8 cellular contexts compared by ENCODE assay signal in the genomic region with DNA sequence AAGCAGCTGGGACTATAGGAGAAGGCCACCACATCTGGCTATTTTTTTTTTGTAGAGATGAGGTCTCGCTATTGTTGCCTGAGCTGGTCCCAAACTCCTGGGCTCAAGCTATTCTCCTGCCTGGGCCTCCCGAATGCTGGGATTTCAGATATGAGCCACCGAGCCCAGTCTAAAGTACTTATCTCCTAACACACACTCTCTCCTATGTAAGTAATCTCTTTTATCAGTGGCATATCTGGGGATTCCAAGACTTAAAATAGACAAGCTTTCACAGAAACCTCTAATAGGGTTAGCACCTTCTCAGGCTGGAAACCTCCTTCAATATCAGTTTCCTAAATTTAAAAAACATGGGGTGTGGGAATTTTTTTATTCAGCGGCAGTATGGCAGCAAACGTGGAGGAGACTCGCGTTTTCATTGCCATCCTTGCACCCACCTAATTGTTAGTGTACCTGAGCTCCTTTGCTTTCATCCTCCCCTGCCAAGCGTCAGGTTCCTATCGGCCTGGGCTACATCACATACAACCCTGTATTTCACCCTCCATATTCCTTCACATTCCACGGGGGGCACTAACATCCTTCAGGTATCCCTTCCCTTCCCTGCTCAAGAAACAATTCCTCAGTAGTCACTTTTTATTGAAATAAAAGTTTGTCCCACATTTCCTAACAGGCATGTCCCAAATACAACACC.
DNase-seq lines count a peak whose midpoint lies in the region; ATAC-seq and TF ChIP-seq lines count a peak whose summit lies in the region.

No MANE protein-coding gene starts in this region.

- H3K9ac ChIP-seq in ES-I3 (ENCODE audit: low read depth, low read length), result peak overlapping the region; percentile 84

- intact Hi-C loops in dendritic cell treated with granulocyte-macrophage colony-stimulating factor and Interleukin-4, amounts not matched to agents 40 ng/mL and 50 ng/mL, for 4 days (cut with micrococcal nuclease), result no loop called here

- H3K9me3 Mint-ChIP-seq in dendritic cell treated with granulocyte-macrophage colony-stimulating factor and Interleukin-4, amounts not matched to agents 40 ng/mL and 50 ng/mL, for 4 days, result no peaks in the 10 kb centered on the region
- H3K9me3 Mint-ChIP-seq in nephron, result no peaks in the 10 kb centered on the region

- peaks cover 26% of the 10 kb centered on the region for H3K27me3 Mint-ChIP-seq in dendritic cell treated with granulocyte-macrophage colony-stimulating factor and Interleukin-4, amounts not matched to agents 40 ng/mL and 50 ng/mL, for 4 days
- H3K27me3 Mint-ChIP-seq in nephron (ENCODE audit: low read depth), result no peaks in the 10 kb centered on the region

- peak overlapping the region; percentile 82 for H3K4me3 Mint-ChIP-seq in dendritic cell treated with granulocyte-macrophage colony-stimulating factor and Interleukin-4, amounts not matched to agents 40 ng/mL and 50 ng/mL, for 4 days
- H3K4me3 Mint-ChIP-seq in nephron, result peak overlapping the region; percentile 88 to 97 (median 97)

- peak overlapping the region; percentile 76 for H3K27ac Mint-ChIP-seq in dendritic cell treated with granulocyte-macrophage colony-stimulating factor and Interleukin-4, amounts not matched to agents 40 ng/mL and 50 ng/mL, for 4 days
- H3K27ac Mint-ChIP-seq in nephron, result peak overlapping the region; percentile 84 to 94 (median 92)

- H3K36me3 Mint-ChIP-seq in dendritic cell treated with granulocyte-macrophage colony-stimulating factor and Interleukin-4, amounts not matched to agents 40 ng/mL and 50 ng/mL, for 4 days (ENCODE audit: low read depth), result peaks cover 11% of the 10 kb centered on the region
- no peaks in the 10 kb centered on the region for H3K36me3 Mint-ChIP-seq in nephron (ENCODE audit: low read depth)

- H3K4me1 Mint-ChIP-seq in dendritic cell treated with granulocyte-macrophage colony-stimulating factor and Interleukin-4, amounts not matched to agents 40 ng/mL and 50 ng/mL, for 4 days (ENCODE audit: low read depth), result peaks cover 16% of the 10 kb centered on the region
- peaks cover 19% of the 10 kb centered on the region for H3K4me1 Mint-ChIP-seq in nephron

- peak in 1 of 3 experiments; percentile 26 for TF ChIP-seq CTCF in nephron (IDR thresholded peaks at IDR 0.05; ENCODE audit: unreplicated experiment in 3 of 3)

- peaks cover 28% of the 10 kb centered on the region for H3K4me1 ChIP-seq in ES-I3 (ENCODE audit: insufficient read depth, low read length)

- H3K9me3 ChIP-seq in ES-I3 (ENCODE audit: control insufficient read depth, insufficient read depth, low read length), result no peaks in the 10 kb centered on the region

- DNase-seq in NCI-H82 treated with DMSO at 0.1 percent for 48 hours (lab: John Stamatoyannopoulos, UW; ENCODE audit: unreplicated experiment) (peak; percentile 52), middle frontal gyrus (ENCODE audit: extremely low spot score, low spot score) (no peak), COLO668 (lab: John Stamatoyannopoulos, UW; ENCODE audit: unreplicated experiment) (no peak), C1 segment of cervical spinal cord (lab: John Stamatoyannopoulos, UW) (no peak)

- no peak for ATAC-seq in HG02840 (IDR thresholded peaks at IDR 0.05; ENCODE audit: low FRiP score, unreplicated experiment)

- no peaks in the 10 kb centered on the region; the same call in 1 of the 2 replicates for H3K36me3 ChIP-seq in ES-I3 (ENCODE audit: insufficient read depth, low read length)
